ENCODE assay signal across 13 cellular contexts in the genomic region with DNA sequence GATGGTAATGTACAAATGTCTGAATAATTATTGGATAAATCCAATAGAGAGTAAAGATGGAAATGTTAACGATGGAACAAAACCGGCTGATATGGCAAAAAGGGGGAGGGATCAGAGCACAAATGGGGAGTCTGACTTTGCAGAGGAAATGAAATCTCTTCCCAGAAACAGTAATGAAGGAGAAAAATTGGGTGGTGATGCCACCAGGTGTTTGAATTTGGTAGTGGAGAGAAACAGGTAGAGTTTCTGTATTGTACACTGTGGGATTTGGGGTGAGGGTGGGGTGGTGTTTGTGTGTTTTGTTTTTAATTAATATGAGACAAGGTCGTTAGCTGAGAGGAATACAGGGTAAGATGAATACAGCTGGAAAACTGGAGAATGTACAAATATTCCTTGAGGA.
DNase-seq lines count a peak whose midpoint lies in the region; ATAC-seq and TF ChIP-seq lines count a peak whose summit lies in the region.
"Had no signal": no experiment of that assay in that cellular context is flagged by ENCODE, and none has a peak within 500 bp of the region (broad histone marks: within the 10 kb centered on the region; RNA-seq: fewer than 3 reads in every experiment).

No MANE protein-coding gene starts in this region.

- H3K4me3 ChIP-seq in DND-41 (ENCODE audit: low read depth in 1 of 2, low read length in 2 of 2) (no peak overlapping the region), astrocyte of the spinal cord (ENCODE audit: low read depth, low read length) (no peak overlapping the region)

- no peak overlapping the region for H3K9ac ChIP-seq in DND-41 (ENCODE audit: low read depth, low read length)

- TF ChIP-seq RAD21 in Ishikawa (IDR thresholded peaks at IDR 0.05; ENCODE audit: low read depth): peak; percentile 20; the same call in 1 of the 2 replicates

- H3K4me1 ChIP-seq in DND-41 (ENCODE audit: insufficient read depth, low read length): peaks cover 5% of the 10 kb centered on the region

- TF ChIP-seq CTCF in DND-41 (IDR thresholded peaks at IDR 0.05; ENCODE audit: borderline replicate concordance, extremely low read depth, low read length, poor library complexity, severe bottlenecking) (peak; percentile 30), astrocyte of the spinal cord (IDR thresholded peaks at IDR 0.05; ENCODE audit: low read depth, low read length) (peak; percentile 37)

- no peaks in the 10 kb centered on the region for H3K9me3 ChIP-seq in DND-41 (ENCODE audit: insufficient read depth, low read length, severe bottlenecking)

- no peak for ATAC-seq in DND-41 (ENCODE audit: insufficient read depth, low read depth)
- ATAC-seq: Right ventricle myocardium inferior had no signal

- TF ChIP-seq EP300 in Ishikawa (IDR thresholded peaks at IDR 0.05; ENCODE audit: borderline replicate concordance): no peak

- no peaks in the 10 kb centered on the region for H4K20me1 ChIP-seq in DND-41 (ENCODE audit: insufficient read depth, low read length)

- no peak overlapping the region for H3K27ac ChIP-seq in DND-41 (ENCODE audit: low read length)

- no peak overlapping the region for H2AFZ ChIP-seq in DND-41 (ENCODE audit: low read depth, low read length)

- no peaks in the 10 kb centered on the region for H3K79me2 ChIP-seq in DND-41 (ENCODE audit: insufficient read depth, low read length)

- no peaks in the 10 kb centered on the region for H3K36me3 ChIP-seq in DND-41 (ENCODE audit: insufficient read depth, low read length)

- intact Hi-C loops in posterior cingulate gyrus (cut with DNase I): no loop called here

- DNase-seq in DND-41 (no peak), astrocyte of the spinal cord (ENCODE audit: low read depth, low spot score) (no peak), kidney tubule cell (ENCODE audit: low spot score) (peak; percentile 43), COLO668 (lab: John Stamatoyannopoulos, UW; ENCODE audit: unreplicated experiment) (no peak), HK-2 (ENCODE audit: unreplicated experiment) (no peak), posterior cingulate gyrus (no peak)
- DNase-seq in stimulated activated CD4-positive, alpha-beta T cell treated with anti-CD3 and anti-CD28 coated beads, Interleukin-4, amount 100 ng/mL, for 24 hours: no peak
- DNase-seq: activated CD8-positive, alpha-beta memory T cell treated with anti-CD3 and anti-CD28 coated beads, Interleukin-2, amount 50 U/mL, for 4 hours; effector memory CD4-positive, alpha-beta T cell; NCI-H226; retina had no signal

- H3K4me2 ChIP-seq in DND-41 (ENCODE audit: insufficient read depth, low read length): no peak overlapping the region

- H3K27me3 ChIP-seq in DND-41 (ENCODE audit: insufficient read depth, low read length, poor library complexity): peaks cover 16% of the 10 kb centered on the region

- in situ Hi-C loops in astrocyte of the spinal cord (cut with HindIII; ENCODE audit: low sequenced_read_pairs): no loop called here

TF ChIP-seq in Ishikawa, 13 proteins besides CTCF, POLR2A, EP300 and RAD21:
- TF ChIP-seq FOXM1 (IDR thresholded peaks at IDR 0.05; ENCODE audit: borderline replicate concordance, low read depth) (no peak), MAX (IDR thresholded peaks at IDR 0.05) (no peak), CEBPB (IDR thresholded peaks at IDR 0.05) (no peak), ZBTB7A (IDR thresholded peaks at IDR 0.05; ENCODE audit: low read depth) (no peak), CREB1 (IDR thresholded peaks at IDR 0.05; ENCODE audit: low read depth) (no peak), NFIC (IDR thresholded peaks at IDR 0.05) (no peak), TEAD4 (IDR thresholded peaks at IDR 0.05) (no peak), YY1 (IDR thresholded peaks at IDR 0.05; ENCODE audit: low read depth) (no peak), EGR1 (IDR thresholded peaks at IDR 0.05) (no peak), REST (IDR thresholded peaks at IDR 0.05; ENCODE audit: low read depth) (no peak), TCF12 (IDR thresholded peaks at IDR 0.05; ENCODE audit: low read depth) (no peak), TAF1 (IDR thresholded peaks at IDR 0.05; ENCODE audit: low read depth) (no peak)
- TF ChIP-seq, protein P1, sequence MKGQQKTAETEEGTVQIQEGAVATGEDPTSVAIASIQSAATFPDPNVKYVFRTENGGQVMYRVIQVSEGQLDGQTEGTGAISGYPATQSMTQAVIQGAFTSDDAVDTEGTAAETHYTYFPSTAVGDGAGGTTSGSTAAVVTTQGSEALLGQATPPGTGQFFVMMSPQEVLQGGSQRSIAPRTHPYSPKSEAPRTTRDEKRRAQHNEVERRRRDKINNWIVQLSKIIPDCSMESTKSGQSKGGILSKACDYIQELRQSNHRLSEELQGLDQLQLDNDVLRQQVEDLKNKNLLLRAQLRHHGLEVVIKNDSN (IDR thresholded peaks at IDR 0.05): no peak
